Comparison of ENCODE assay signal across 17 cellular contexts in the genomic region with DNA sequence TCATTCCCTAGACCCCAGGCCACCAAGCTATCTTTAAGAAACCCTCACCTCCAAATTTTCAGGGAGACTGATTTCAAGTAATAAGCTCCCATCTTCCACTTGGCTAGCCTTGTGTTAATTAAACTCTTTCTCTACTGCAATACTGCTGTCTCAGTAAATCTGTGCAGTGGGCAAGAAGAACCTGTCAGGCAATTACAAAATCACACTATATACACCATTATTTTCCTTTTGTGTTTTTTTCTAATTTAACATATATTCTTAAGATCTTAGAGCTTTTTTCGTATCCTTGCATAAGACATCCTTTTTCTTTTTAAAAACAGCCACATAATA. TPM values are rescaled to one million over a fixed set of nuclear protein-coding genes. Genes with fewer than 3 reads are reported as not detected.
A peak's percentile ranks its signal among the peaks of the same experiment; 100 is the strongest.
DNase-seq lines count a peak whose midpoint lies in the region; ATAC-seq, FAIRE-seq and TF ChIP-seq lines count a peak whose summit lies in the region.
"Had no signal": no experiment of that assay in that cellular context is flagged by ENCODE, and none has a peak within 500 bp of the region (broad histone marks: within the 10 kb centered on the region; RNA-seq: fewer than 3 reads in every experiment).

No MANE protein-coding gene starts in this region.

- H3K27ac ChIP-seq in ACC112 (ENCODE audit: low read depth, low read length) (peak overlapping the region; percentile 94), H1 (ENCODE audit: low read depth, low read length) (no peak overlapping the region), skeletal muscle tissue (ENCODE audit: low read depth, low read length) (peak overlapping the region; percentile 59)
- H3K27ac ChIP-seq: psoas muscle, VCaP had no signal

- no peak for TF ChIP-seq RAD21 in H1 (IDR thresholded peaks at IDR 0.05 in 1 of 2, conservative IDR thresholded peaks at IDR 0.05 in 1 of 2; ENCODE audit: low read depth in 2 of 2, low read length in 2 of 2)

- no peak overlapping the region for H3K23ac ChIP-seq in H1 (ENCODE audit: insufficient read length)

- 87% methylated on average over 1 of the region's 1 CpG; no CpG with 5 or more reads in 1 of the 2 experiments for WGBS in H1 (ENCODE audit: extremely low coverage in 1 of 2, insufficient coverage in 1 of 2, insufficient read length in 1 of 2, insufficient replicate concordance in 2 of 2, low coverage in 1 of 2, low lambda C conversion rate in 2 of 2, missing lambda C conversion rate in 1 of 2), 2 experiments

- peaks cover 28% of the 10 kb centered on the region for H3K4me1 Mint-ChIP-seq in HFFc6 (ENCODE audit: low read depth)

- no peaks in the 10 kb centered on the region for H4K20me1 ChIP-seq in H1 (replicated peaks in 1 of 2; ENCODE audit: control insufficient read depth in 1 of 2, insufficient read depth in 2 of 2, low read length in 2 of 2)

- H3K27me3 ChIP-seq in ACC112 (ENCODE audit: insufficient read depth, low read length) = no peaks in the 10 kb centered on the region
- no peaks in the 10 kb centered on the region; a peak in 1 of 7 replicates for H3K27me3 ChIP-seq in H1 (replicated peaks in 1 of 4; ENCODE audit: control insufficient read depth in 3 of 4, extremely low read depth in 1 of 4, insufficient read depth in 3 of 4, low read length in 3 of 4)
- no peaks in the 10 kb centered on the region for H3K27me3 ChIP-seq in skeletal muscle tissue (ENCODE audit: control insufficient read depth in 3 of 3, insufficient read depth in 3 of 3, low read length in 3 of 3)
- H3K27me3 ChIP-seq: transverse colon had no signal

- H3K56ac ChIP-seq in H1 (replicated peaks; ENCODE audit: insufficient read length, low read depth, low read length) = no peak overlapping the region

- TF ChIP-seq CTCF in HFFc6 (IDR thresholded peaks at IDR 0.05) (no peak), H1 (IDR thresholded peaks at IDR 0.05; ENCODE audit: control extremely low read depth in 1 of 3, insufficient read depth in 1 of 3, low read depth in 1 of 3, low read length in 3 of 3) (no peak)

- no peaks in the 10 kb centered on the region for H3K79me2 ChIP-seq in ACC112 (ENCODE audit: control insufficient read depth, insufficient read depth, low read length, unreplicated experiment)
- no peaks in the 10 kb centered on the region for H3K79me2 ChIP-seq in H1 (ENCODE audit: control insufficient read depth in 1 of 2, insufficient read depth in 2 of 2, low read length in 2 of 2)

- TF ChIP-seq POLR2A in H1 (IDR thresholded peaks at IDR 0.05; ENCODE audit: control extremely low read depth in 1 of 2, low read depth in 2 of 2, low read length in 2 of 2) = no peak

- peak overlapping the region; percentile 94 for H3K27ac Mint-ChIP-seq in HFFc6
- H3K27ac Mint-ChIP-seq: naive thymus-derived CD4-positive, alpha-beta T cell had no signal

- DNase-seq in HFFc6 (no peak), H1 (ENCODE audit: low read depth in 1 of 2, low spot score in 2 of 2) (no peak), KBM-7 (no peak), COR-L47 (lab: John Stamatoyannopoulos, UW) (no peak)
- DNase-seq in activated CD8-positive, alpha-beta memory T cell treated with anti-CD3 and anti-CD28 coated beads, Interleukin-2, amount 50 U/mL, for 48 hours = no peak
- DNase-seq: anterior cingulate cortex; GF-D8; hypothalamus; naive thymus-derived CD4-positive, alpha-beta T cell; NCI-H69; psoas muscle; transverse colon had no signal

- no peak overlapping the region for H3K4me2 ChIP-seq in H1 (ENCODE audit: insufficient read depth in 1 of 2, low read depth in 2 of 2, low read length in 2 of 2)

- no peaks in the 10 kb centered on the region; the same call in 1 of the 2 replicates for H3K36me3 ChIP-seq in ACC112 (ENCODE audit: insufficient read depth, low read length)
- no peaks in the 10 kb centered on the region for H3K36me3 ChIP-seq in H1 (ENCODE audit: control insufficient read depth in 2 of 4, insufficient read depth in 4 of 4, low read length in 3 of 4)
- H3K36me3 ChIP-seq in skeletal muscle tissue (ENCODE audit: control insufficient read depth in 3 of 3, insufficient read depth in 3 of 3, low read length in 3 of 3) = no peaks in the 10 kb centered on the region
- H3K36me3 ChIP-seq: transverse colon had no signal

- no peak overlapping the region for H2BK12ac ChIP-seq in H1 (ENCODE audit: low read depth, low read length)

- peak overlapping the region; percentile 44 for H2AFZ ChIP-seq in ACC112 (ENCODE audit: low read length, unreplicated experiment)
- 0 out of 2 replicates have a peak overlapping the region, but pooled peaks have one; percentile 28 for H2AFZ ChIP-seq in H1 (ENCODE audit: low read length)

- FAIRE-seq in H1 (lab: Jason Lieb, UNC) = peak; percentile 48

- H2BK15ac ChIP-seq in H1 (ENCODE audit: low read length) = no peak overlapping the region

- peaks cover 2% of the 10 kb centered on the region in 2 experiments; a peak in 3 of 4 replicates for H3K9me3 ChIP-seq in H1 (ENCODE audit: insufficient read depth in 2 of 2, low read depth in 1 of 2, low read length in 1 of 2)
- H3K9me3 ChIP-seq in skeletal muscle tissue (ENCODE audit: control insufficient read depth in 3 of 3, low read length in 3 of 3) = peaks cover 0 to 2% (median 0%) of the 10 kb centered on the region in 3 donors

- H2BK20ac ChIP-seq in H1 (ENCODE audit: low read length) = no peak overlapping the region

- H3K4me1 ChIP-seq in ACC112 (ENCODE audit: control insufficient read depth, insufficient read depth, low read length, unreplicated experiment) = peaks cover 19% of the 10 kb centered on the region
- peaks cover 0 to 3% (median 0%) of the 10 kb centered on the region in 4 experiments; a peak in 1 of 7 replicates for H3K4me1 ChIP-seq in H1 (replicated peaks in 1 of 4; ENCODE audit: control insufficient read depth in 3 of 4, insufficient read depth in 4 of 4, low read length in 3 of 4)
- peaks cover 0 to 4% (median 3%) of the 10 kb centered on the region in 3 donors for H3K4me1 ChIP-seq in skeletal muscle tissue (ENCODE audit: control insufficient read depth in 3 of 3, insufficient read depth in 3 of 3, low read length in 3 of 3)
- H3K4me1 ChIP-seq: psoas muscle had no signal

- H3K9ac ChIP-seq in H1 (replicated peaks in 1 of 4; ENCODE audit: extremely low read depth in 1 of 4, low read depth in 3 of 4, low read length in 3 of 4) = no peak overlapping the region
- H3K9ac ChIP-seq in skeletal muscle tissue (ENCODE audit: low read depth in 1 of 3, low read length in 3 of 3) = no peak overlapping the region

- no peak overlapping the region for H4K5ac ChIP-seq in H1 (ENCODE audit: insufficient read length, low read depth, low read length)

- no peak overlapping the region for H3K4ac ChIP-seq in H1 (replicated peaks; ENCODE audit: insufficient read length, low read depth, low read length)

- POLR2A ChIA-PET in H1 (lab: Charles Lee; ENCODE audit: partially characterized antibody) = no interaction called here

- no peaks in the 10 kb centered on the region for H3K23me2 ChIP-seq in H1 (ENCODE audit: low read depth, low read length)

- peaks cover 39% of the 10 kb centered on the region for H3K9me3 Mint-ChIP-seq in HFFc6

- no peak overlapping the region for H2AK5ac ChIP-seq in H1 (ENCODE audit: low read depth, low read length)

- H3K4me3 ChIP-seq in ACC112 (ENCODE audit: low read depth, low read length) (peak overlapping the region; percentile 66), H1 (ENCODE audit: extremely low read depth in 1 of 4, insufficient read depth in 2 of 4, low read depth in 3 of 4, low read length in 4 of 4) (no peak overlapping the region), skeletal muscle tissue (ENCODE audit: low read length in 3 of 3) (no peak overlapping the region)
- H3K4me3 ChIP-seq: psoas muscle, transverse colon had no signal

- no peak overlapping the region for H2BK5ac ChIP-seq in H1 (ENCODE audit: low read depth, low read length)

- H3K14ac ChIP-seq in H1 (ENCODE audit: insufficient read length) = no peak overlapping the region

- ATAC-seq in HG03097 (IDR thresholded peaks at IDR 0.05; ENCODE audit: low FRiP score, unreplicated experiment) = no peak
- ATAC-seq: naive thymus-derived CD4-positive, alpha-beta T cell; PC-3; psoas muscle had no signal

- CTCF ChIA-PET in H1 (lab: Charles Lee; ENCODE audit: partially characterized antibody) = interaction anchor here (0.6 to 1.6 kb wide), 8 partner anchors 34 to 187 kb away, joined by 3 to 4 read pairs (median 3); no protein-coding TSS in a partner anchor

- in situ Hi-C loops in KBM-7 (cut with MboI; ENCODE audit: low pct_unique_long_range_greater_than_20kb, low sequenced_read_pairs) = no loop called here

- peak overlapping the region; percentile 50; the same call in 1 of the 2 replicates for H3K4me3 Mint-ChIP-seq in HFFc6
- H3K4me3 Mint-ChIP-seq: naive thymus-derived CD4-positive, alpha-beta T cell had no signal

- H2BK120ac ChIP-seq in H1 (replicated peaks; ENCODE audit: low read depth, low read length) = no peak overlapping the region

- H3K27me3 Mint-ChIP-seq in HFFc6 (ENCODE audit: insufficient read depth) = peaks cover 3% of the 10 kb centered on the region

- peaks cover 27% of the 10 kb centered on the region for H3K36me3 Mint-ChIP-seq in HFFc6 (ENCODE audit: low read depth)

- no peaks in the 10 kb centered on the region for H3K79me1 ChIP-seq in H1 (ENCODE audit: low read depth, low read length)

- no peak overlapping the region for H3K18ac ChIP-seq in H1 (ENCODE audit: extremely low read depth, low read length)

- H4K91ac ChIP-seq in H1 (replicated peaks; ENCODE audit: insufficient read length, low read length) = no peak overlapping the region

- no peak for TF ChIP-seq EP300 in H1 (IDR thresholded peaks at IDR 0.05; ENCODE audit: borderline replicate concordance in 1 of 2, low read depth in 2 of 2, low read length in 2 of 2)

- H4K8ac ChIP-seq in H1 (ENCODE audit: extremely low read depth, insufficient read depth, low read length) = no peak overlapping the region

RNA-seq across cellular contexts. Expression of gene GOLGA5, which starts 7.7 kb away (rescaled TPM):
- total RNA-seq in HFFc6 (2021; fragmentation: NEBNext Ultra II Directional; extraction: Animal tissue kit (Norgen Biotek cat#: 25700)) = 10 to 100 TPM; 41.1 to 50.7 (median 48.3) TPM
- 23.2 and 25.4 TPM in 2 replicates for total RNA-seq in H1 (2021; fragmentation: NEBNext Ultra II Directional; extraction: Animal tissue kit (Norgen Biotek cat#: 25700))
- polyA plus RNA-seq in H1 (2011; rRNA removed) = 7.9 and 13.0 TPM in 2 replicates
- polyA plus RNA-seq in H1 (2011; cell fraction: cytosol; rRNA removed) = 17.2 TPM
- 8.0 TPM for polyA plus RNA-seq in H1 (2011; cell fraction: nucleus; rRNA removed)
- polyA plus RNA-seq in H1 (2012, experiment 1 of 2) = 14.0 to 21.9 TPM (median 17.0 TPM) in 4 replicates
- 2.8 TPM for polyA plus RNA-seq in H1 (2012, experiment 2 of 2)
- polyA plus RNA-seq in H1 (2013, experiment 1 of 2) = 23.4 TPM
- 24.1 TPM for polyA plus RNA-seq in H1 (2013, experiment 2 of 2)
- 10.2 and 12.5 TPM in 2 replicates for polyA minus RNA-seq in H1 (2011; rRNA and poly(A)+ RNA removed)
- 12.0 TPM for polyA minus RNA-seq in H1 (2011; cell fraction: cytosol; rRNA and poly(A)+ RNA removed)
- 14.0 TPM for polyA minus RNA-seq in H1 (2011; cell fraction: nucleus; rRNA and poly(A)+ RNA removed)
- 26.6 TPM for total RNA-seq in skeletal muscle tissue

RNA-seq across cellular contexts. Expression of gene LGMN, which starts 38.0 kb away (rescaled TPM):
- 10 to 100 TPM; 37.0 to 57.3 (median 43.3) TPM for total RNA-seq in HFFc6 (2021; fragmentation: NEBNext Ultra II Directional; extraction: Animal tissue kit (Norgen Biotek cat#: 25700))
- total RNA-seq in H1 (2021; fragmentation: NEBNext Ultra II Directional; extraction: Animal tissue kit (Norgen Biotek cat#: 25700)) = 57.4 and 57.9 TPM in 2 replicates
- 83.4 and 89.6 TPM in 2 replicates for polyA plus RNA-seq in H1 (2011; rRNA removed)
- 114 TPM for polyA plus RNA-seq in H1 (2011; cell fraction: cytosol; rRNA removed)
- 95.3 TPM for polyA plus RNA-seq in H1 (2011; cell fraction: nucleus; rRNA removed)
- 52.3 to 77.7 TPM (median 65.0 TPM) in 4 replicates for polyA plus RNA-seq in H1 (2012, experiment 1 of 2)
- 49.0 TPM for polyA plus RNA-seq in H1 (2012, experiment 2 of 2)
- polyA plus RNA-seq in H1 (2013, experiment 1 of 2) = 108 TPM
- polyA plus RNA-seq in H1 (2013, experiment 2 of 2) = 103 TPM
- polyA minus RNA-seq in H1 (2011; rRNA and poly(A)+ RNA removed) = 66.7 and 85.0 TPM in 2 replicates
- 30.8 TPM for polyA minus RNA-seq in H1 (2011; cell fraction: cytosol; rRNA and poly(A)+ RNA removed)
- 32.2 TPM for polyA minus RNA-seq in H1 (2011; cell fraction: nucleus; rRNA and poly(A)+ RNA removed)
- 90.3 TPM for total RNA-seq in skeletal muscle tissue
